Comparison of ENCODE assay signal across 9 cellular contexts in genomic region chr2:148642891-148643416, GRCh38.
DNase-seq lines count a peak whose midpoint lies in the region; ATAC-seq lines count a peak whose summit lies in the region.
"Had no signal": no experiment of that assay in that cellular context is flagged by ENCODE, and none has a peak within 500 bp of the region (broad histone marks: within the 10 kb centered on the region; RNA-seq: fewer than 3 reads in every experiment).

No MANE protein-coding gene starts in this region.

- no peaks in the 10 kb centered on the region for H3K36me3 ChIP-seq in endocrine pancreas (ENCODE audit: control insufficient read depth, insufficient read depth, low read length)
- no peaks in the 10 kb centered on the region for H3K36me3 ChIP-seq in rectal smooth muscle tissue (ENCODE audit: control insufficient read depth, insufficient read depth, low read length)

- ATAC-seq in GM18861 (IDR thresholded peaks at IDR 0.05; ENCODE audit: unreplicated experiment): no peak

- DNase-seq in DMS79 treated with DMSO at 0.1 percent for 48 hours (lab: John Stamatoyannopoulos, UW): peak; percentile 7
- no peak for DNase-seq in DMS79 (lab: John Stamatoyannopoulos, UW)
- DNase-seq in OCI-M1 (lab: John Stamatoyannopoulos, UW): peak; percentile 74
- DNase-seq in NCI-H345 treated with DMSO at 0.1 percent for 48 hours (lab: John Stamatoyannopoulos, UW; ENCODE audit: unreplicated experiment): no peak
- DNase-seq in middle frontal gyrus (ENCODE audit: extremely low spot score, low spot score): no peak
- DNase-seq: stimulated activated CD4-positive, alpha-beta T cell treated with anti-CD3 and anti-CD28 coated beads, Interleukin-15, amount 100 ng/mL, for 24 hours had no signal

- H3K4me3 ChIP-seq in endocrine pancreas (ENCODE audit: control insufficient read depth, insufficient read depth, low read length) (peak overlapping the region; percentile 92), rectal smooth muscle tissue (ENCODE audit: low read length) (peak overlapping the region; percentile 38)

- H3K4me1 ChIP-seq in endocrine pancreas (ENCODE audit: control insufficient read depth, insufficient read depth, low read length) (no peaks in the 10 kb centered on the region), rectal smooth muscle tissue (ENCODE audit: control insufficient read depth, insufficient read depth, low read length) (peaks cover 3% of the 10 kb centered on the region)

- no peak overlapping the region for H3K27ac ChIP-seq in rectal smooth muscle tissue (ENCODE audit: low read depth, low read length)

- H3K9me3 ChIP-seq in endocrine pancreas (ENCODE audit: control insufficient read depth, low read length): no peaks in the 10 kb centered on the region

- no peak overlapping the region for H3K9ac ChIP-seq in endocrine pancreas (ENCODE audit: control insufficient read depth, insufficient read depth, low read length)
- no peak overlapping the region for H3K9ac ChIP-seq in rectal smooth muscle tissue (ENCODE audit: low read length)

- H3K27me3 ChIP-seq in endocrine pancreas (ENCODE audit: control insufficient read depth, insufficient read depth, low read length): no peaks in the 10 kb centered on the region
- no peaks in the 10 kb centered on the region for H3K27me3 ChIP-seq in rectal smooth muscle tissue (ENCODE audit: control insufficient read depth, insufficient read depth, low read length)

Comparison
In these comparisons a context has a peak if more than half of its experiments do, and no peak if none do; other contexts are left out.
1. DNase-seq: peak in DMS79 treated with DMSO at 0.1 percent for 48 hours (single experiment) and OCI-M1 (single experiment); none in DMS79 (single experiment), NCI-H345 treated with DMSO at 0.1 percent for 48 hours (single experiment) and middle frontal gyrus (single experiment).